In the genomic region with DNA sequence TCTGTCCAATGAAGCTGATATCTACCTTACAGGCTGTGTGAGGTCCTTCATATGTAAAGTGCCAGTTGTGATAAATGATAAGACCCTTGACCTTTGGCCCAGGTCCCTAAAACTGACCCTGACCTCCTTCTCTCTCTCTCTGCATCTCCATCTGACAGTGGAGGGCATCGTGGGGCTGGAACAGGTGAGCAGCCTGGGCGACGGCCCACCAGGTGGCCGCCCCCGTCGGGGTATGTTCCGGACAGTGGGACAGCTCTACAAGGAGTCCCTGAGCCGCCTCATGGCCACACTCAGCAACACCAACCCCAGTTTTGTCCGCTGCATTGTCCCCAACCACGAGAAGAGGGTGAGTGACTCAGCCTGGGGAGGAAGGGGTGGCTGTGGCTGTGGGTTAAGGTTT, we compare ENCODE assay signal across 38 cellular contexts. TPM values are rescaled to one million over a fixed set of nuclear protein-coding genes. Genes with fewer than 3 reads are reported as not detected.
"Had no signal": no experiment of that assay in that cellular context is flagged by ENCODE, and none has a peak within 500 bp of the region (broad histone marks: within the 10 kb centered on the region; RNA-seq: fewer than 3 reads in every experiment).

No MANE protein-coding gene starts in this region.

- H3K36me3 ChIP-seq: MG63 had no signal

- H3K4me3 ChIP-seq: MG63 had no signal

- H3K27me3 ChIP-seq: MG63 had no signal

- DNase-seq: Karpas-422, Kasumi-1, MG63, MM.1S, MV-4-11, NCI-H1048, NCI-H1092, NCI-H1092 treated with DMSO at 0.1 percent for 48 hours, NCI-H1105, NCI-H1105 treated with DMSO at 0.1 percent for 48 hours, NCI-H1417, NCI-H1417 treated with DMSO at 0.1 percent for 48 hours, NCI-H1436, NCI-H1436 treated with DMSO at 0.1 percent for 48 hours, NCI-H146, NCI-H1694, NCI-H1694 treated with DMSO at 0.1 percent for 48 hours, NCI-H187, NCI-H187 treated with DMSO at 0.1 percent for 48 hours, NCI-H1930, NCI-H2029, NCI-H2029 treated with DMSO at 0.1 percent for 48 hours, NCI-H2081, NCI-H2081 treated with DMSO at 0.1 percent for 48 hours, NCI-H2107, NCI-H2171, NCI-H2171 treated with DMSO at 0.1 percent for 48 hours, NCI-H2227 treated with DMSO at 0.1 percent for 48 hours, NCI-H226, NCI-H345, NCI-H446, NCI-H446 treated with DMSO at 0.1 percent for 48 hours, NCI-H510A, NCI-H510A treated with DMSO at 0.1 percent for 48 hours, NCI-H524 had no signal

RNA-seq across cellular contexts. Expression of a gene that starts 53.7 kb away (rescaled TPM):
- total RNA-seq: LHCN-M2, M059J, MCF 10A had no signal
